ENCODE assay signal across 8 cellular contexts in genomic region chr3:38039101-38039898, GRCh38. TPM values are rescaled to one million over a fixed set of nuclear protein-coding genes. Genes with fewer than 3 reads are reported as not detected.
DNase-seq lines count a peak whose midpoint lies in the region; ATAC-seq and TF ChIP-seq lines count a peak whose summit lies in the region.

Gene DLEC1, plus strand, starts transcription at chr3:38039208. Its CDS starts 18 bp downstream, at chr3:38039226.

- no peak for TF ChIP-seq CTCF in body of pancreas (IDR thresholded peaks at IDR 0.05)

- WGBS in body of pancreas, 2 donors, result 9 to 22% methylated on average over 48 to 67 of the region's 67 CpGs

- peaks cover 0 to 7% of the 10 kb centered on the region in 2 donors for H3K27me3 ChIP-seq in body of pancreas

- intact Hi-C loops in body of pancreas (cut with DNase I), result no loop called here

- TF ChIP-seq POLR2A in body of pancreas (IDR thresholded peaks at IDR 0.05), result no peak

- H3K27ac ChIP-seq in body of pancreas, result peak within 1 kb of the TSS in 1 of 4 donors; percentile 4

- H3K36me3 ChIP-seq in body of pancreas (replicated peaks in 1 of 2; ENCODE audit: insufficient read depth in 1 of 2, low read depth in 2 of 2), result no peaks in the 10 kb centered on the region

- ATAC-seq in HG03097 (IDR thresholded peaks at IDR 0.05; ENCODE audit: low FRiP score, unreplicated experiment) (peak; percentile 93), body of pancreas (peak; percentile 38)

- H3K4me1 ChIP-seq in body of pancreas, result peaks cover 9% of the 10 kb centered on the region

- H3K4me3 ChIP-seq in body of pancreas, result no peak within 1 kb of the TSS

- DNase-seq in NCI-H2029 (lab: John Stamatoyannopoulos, UW) (peak; percentile 50), NCI-H2029 treated with DMSO at 0.1 percent for 48 hours (lab: John Stamatoyannopoulos, UW) (no peak), T-helper 9 cell (peak; percentile 80), body of pancreas (peak; percentile 40 to 59 (median 55)), kidney tubule cell (ENCODE audit: low spot score) (peak; percentile 64), T1000 (lab: John Stamatoyannopoulos, UW) (no peak)
- DNase-seq in stimulated activated CD4-positive, alpha-beta T cell treated with anti-CD3 and anti-CD28 coated beads, Interleukin-4, amount 100 ng/mL, for 24 hours, result peak; percentile 80

- no peaks in the 10 kb centered on the region for H3K9me3 ChIP-seq in body of pancreas

RNA-seq across cellular contexts. Expression of gene DLEC1, which starts in this region (rescaled TPM):
- 1 to 10 TPM in 1 of 2 donors, under 1 TPM in 1; 0.78 to 1.3 TPM for total RNA-seq in body of pancreas

Comparison
In these comparisons a context has a peak if more than half of its experiments do, and no peak if none do; other contexts are left out.
1. DNase-seq: peak in NCI-H2029 (single experiment), T-helper 9 cell (single experiment), body of pancreas (4 of 4), kidney tubule cell (single experiment) and stimulated activated CD4-positive, alpha-beta T cell treated with anti-CD3 and anti-CD28 coated beads, Interleukin-4, amount 100 ng/mL, for 24 hours (single experiment); none in NCI-H2029 treated with DMSO at 0.1 percent for 48 hours (single experiment) and T1000 (single experiment).